Comparison of ENCODE assay signal across 8 cellular contexts in genomic region chr17:7841309-7841621, GRCh38. TPM values are rescaled to one million over a fixed set of nuclear protein-coding genes. Genes with fewer than 3 reads are reported as not detected.
DNase-seq lines count a peak whose midpoint lies in the region; ATAC-seq, FAIRE-seq and TF ChIP-seq lines count a peak whose summit lies in the region.

No MANE protein-coding gene starts in this region.

- H3K9ac ChIP-seq in Loucy (ENCODE audit: low read depth, low read length, poor library complexity, severe bottlenecking) (peak overlapping the region; percentile 77), astrocyte (ENCODE audit: low read length) (peak overlapping the region; percentile 100)

- peaks cover 7% of the 10 kb centered on the region; the same call in 1 of the 2 replicates for H3K36me3 ChIP-seq in Loucy (ENCODE audit: insufficient read depth, low read length)
- no peaks in the 10 kb centered on the region for H3K36me3 ChIP-seq in astrocyte (ENCODE audit: insufficient read depth, low read length)
- peaks cover 0 to 9% of the 10 kb centered on the region in 2 donors for H3K36me3 ChIP-seq in lung (ENCODE audit: control insufficient read depth in 2 of 2, insufficient read depth in 2 of 2, low read length in 2 of 2)
- H3K36me3 ChIP-seq in urinary bladder (ENCODE audit: insufficient read depth), result no peaks in the 10 kb centered on the region
- H3K36me3 ChIP-seq in aorta (ENCODE audit: control insufficient read depth in 1 of 2, insufficient read depth in 2 of 2, low read length in 1 of 2), result no peaks in the 10 kb centered on the region

- no peaks in the 10 kb centered on the region for H3K9me2 ChIP-seq in Loucy (replicated peaks; ENCODE audit: low read depth, low read length)

- H3K4me3 ChIP-seq in Loucy (ENCODE audit: low read length, poor library complexity, severe bottlenecking) (peak overlapping the region; percentile 88), astrocyte (ENCODE audit: insufficient read depth, low read depth, low read length) (peak overlapping the region; percentile 58), lung (peak overlapping the region; percentile 38), urinary bladder (ENCODE audit: low read depth, low read length) (peak overlapping the region; percentile 56), aorta (ENCODE audit: low read length in 2 of 2) (no peak overlapping the region)

- H3K9me3 Mint-ChIP-seq in astrocyte (ENCODE audit: unreplicated experiment), result no peaks in the 10 kb centered on the region

- H3F3A ChIP-seq in Loucy (ENCODE audit: low read depth), result 0 out of 2 replicates have a peak, but pooled peaks cover 3% of the 10 kb centered on the region

- peaks cover 4% of the 10 kb centered on the region for H3K36me3 Mint-ChIP-seq in astrocyte (ENCODE audit: low read depth, unreplicated experiment)

- peak overlapping the region; percentile 86 for H3K4me3 Mint-ChIP-seq in astrocyte (ENCODE audit: unreplicated experiment)

- H4K20me1 ChIP-seq in Loucy (ENCODE audit: insufficient read depth, low read length, poor library complexity, severe bottlenecking) (peaks cover 68% of the 10 kb centered on the region), astrocyte (ENCODE audit: insufficient read depth, low read length) (peaks cover 44% of the 10 kb centered on the region)

- intact Hi-C loops in aorta (cut with DNase I), result no loop called here

- peak; percentile 36 for DNase-seq in DMS114 treated with DMSO at 0.1 percent for 48 hours (lab: John Stamatoyannopoulos, UW; ENCODE audit: unreplicated experiment)
- no peak for DNase-seq in astrocyte (ENCODE audit: low read depth)
- no peak for DNase-seq in lung (ENCODE audit: low spot score)
- no peak for DNase-seq in aorta
- no peak for DNase-seq in NK-92 (lab: John Stamatoyannopoulos, UW; ENCODE audit: unreplicated experiment)

- H3K4me1 ChIP-seq in Loucy (ENCODE audit: insufficient read depth, low read length, poor library complexity, severe bottlenecking) (peaks cover 45% of the 10 kb centered on the region), astrocyte (ENCODE audit: insufficient read depth, low read length) (peaks cover 58% of the 10 kb centered on the region), lung (ENCODE audit: control insufficient read depth in 2 of 2, insufficient read depth in 2 of 2, low read length in 2 of 2) (peaks cover 7 to 18% of the 10 kb centered on the region in 2 donors), urinary bladder (ENCODE audit: insufficient read depth) (peaks cover 4% of the 10 kb centered on the region), aorta (ENCODE audit: control insufficient read depth in 1 of 2, insufficient read depth in 2 of 2, low read length in 2 of 2) (no peaks in the 10 kb centered on the region)

- no peak overlapping the region for H2AFZ ChIP-seq in Loucy (ENCODE audit: low read length)
- peak overlapping the region; percentile 25 for H2AFZ ChIP-seq in astrocyte (ENCODE audit: low read depth, low read length)

- H3K27me3 ChIP-seq in Loucy (ENCODE audit: insufficient read depth, low read length, poor library complexity, severe bottlenecking), result no peaks in the 10 kb centered on the region
- no peaks in the 10 kb centered on the region for H3K27me3 ChIP-seq in astrocyte (ENCODE audit: insufficient read depth, low read length)
- no peaks in the 10 kb centered on the region for H3K27me3 ChIP-seq in lung (ENCODE audit: control insufficient read depth, insufficient read depth)
- no peaks in the 10 kb centered on the region for H3K27me3 ChIP-seq in aorta (ENCODE audit: control insufficient read depth in 1 of 2, insufficient read depth in 2 of 2, low read length in 1 of 2)

- H3K27me3 Mint-ChIP-seq in astrocyte (ENCODE audit: low read depth, unreplicated experiment), result no peaks in the 10 kb centered on the region

- 14 to 21% methylated on average over 14 of the region's 14 CpGs for WGBS in lung, 2 donors
- 12% methylated on average over 14 of the region's 14 CpGs for whole genome bisulfite sequencing in urinary bladder
- 7% methylated on average over 14 of the region's 14 CpGs for WGBS in aorta, 2 donors

- peak overlapping the region; percentile 100 for H3K27ac Mint-ChIP-seq in astrocyte (ENCODE audit: unreplicated experiment)

- ATAC-seq in lung (ENCODE audit: insufficient read depth, low FRiP score) (no peak), aorta (ENCODE audit: low FRiP score) (no peak), GM21381 (IDR thresholded peaks at IDR 0.05; ENCODE audit: unreplicated experiment) (no peak)

- H3K9me3 ChIP-seq in Loucy (ENCODE audit: insufficient read depth, low read depth, low read length) (no peaks in the 10 kb centered on the region), astrocyte (ENCODE audit: insufficient read depth, low read depth, low read length) (no peaks in the 10 kb centered on the region), lung (ENCODE audit: control insufficient read depth in 2 of 2, insufficient read depth in 1 of 2, low read length in 1 of 2) (no peaks in the 10 kb centered on the region), aorta (ENCODE audit: control insufficient read depth, low read length) (no peaks in the 10 kb centered on the region)

- TF ChIP-seq CTCF in Loucy (conservative IDR thresholded peaks at IDR 0.05; ENCODE audit: low read length), result no peak
- TF ChIP-seq CTCF in astrocyte (IDR thresholded peaks at IDR 0.05; ENCODE audit: insufficient read depth, low read depth, low read length), result no peak
- TF ChIP-seq CTCF in lung (IDR thresholded peaks at IDR 0.05; ENCODE audit: control extremely low read depth, extremely low read depth), result no peak

- H3K4me2 ChIP-seq in Loucy (ENCODE audit: low read depth, low read length, poor library complexity, severe bottlenecking), result peak overlapping the region; percentile 98
- H3K4me2 ChIP-seq in astrocyte (ENCODE audit: low read length), result peak overlapping the region; percentile 99

- H3K4me1 Mint-ChIP-seq in astrocyte (ENCODE audit: low read depth, unreplicated experiment), result peaks cover 42% of the 10 kb centered on the region

- peak; percentile 58 for FAIRE-seq in astrocyte (lab: Jason Lieb, UNC)

- H3K79me2 ChIP-seq in Loucy (ENCODE audit: insufficient read depth, low read length), result peaks cover 81% of the 10 kb centered on the region; the same call in 1 of the 2 replicates
- peaks cover 51% of the 10 kb centered on the region for H3K79me2 ChIP-seq in astrocyte (ENCODE audit: insufficient read depth, low read length)

- H3K27ac ChIP-seq in astrocyte (ENCODE audit: low read depth, low read length) (peak overlapping the region; percentile 100), lung (ENCODE audit: low read depth in 1 of 2, low read length in 1 of 2) (peak overlapping the region; percentile 79 to 100), urinary bladder (ENCODE audit: low read depth) (peak overlapping the region; percentile 31), aorta (ENCODE audit: low read depth in 1 of 2, low read length in 2 of 2) (peak overlapping the region in 1 of 2 donors; percentile 91)

RNA-seq across cellular contexts. Expression of gene KDM6B, which starts 7.2 kb away (rescaled TPM):
- total RNA-seq in astrocyte (50.4 and 54.1 TPM in 2 replicates), lung (10 to 100 TPM; 21.0 to 52.9 TPM), urinary bladder (7.9 TPM), aorta (10 to 100 TPM; 28.2 to 44.8 TPM)
- polyA plus RNA-seq in lung (10 to 100 TPM; 30.2 to 38.9 TPM), urinary bladder (17.3 TPM), aorta (1 to 10 TPM; 3.1 to 6.9 TPM)

RNA-seq across cellular contexts. Expression of gene TMEM88, which starts 13.6 kb away (rescaled TPM):
- total RNA-seq in astrocyte (25.3 and 33.7 TPM in 2 replicates), lung (10 to 100 TPM in 1 of 2 donors, 1 to 10 TPM in 1; 6.3 to 11.2 TPM), urinary bladder (8.1 TPM), aorta (10 to 100 TPM; 16.0 to 28.6 TPM)
- polyA plus RNA-seq in lung (10 to 100 TPM; 11.5 to 19.6 TPM), urinary bladder (37.0 TPM), aorta (1 to 10 TPM in 1 of 2 donors, not detected in 1; 4.5 TPM)

RNA-seq across cellular contexts. Expression of gene NAA38, which starts 16.1 kb away (rescaled TPM):
- total RNA-seq in astrocyte (56.2 and 60.2 TPM in 2 replicates), lung (10 to 100 TPM; 58.2 to 85.3 TPM), urinary bladder (44.4 TPM), aorta (10 to 100 TPM; 44.1 to 47.4 TPM)
- polyA plus RNA-seq in lung (100 to 1,000 TPM; 120 to 239 TPM), urinary bladder (110 TPM), aorta (100 to 1,000 TPM; 111 to 143 TPM)

RNA-seq across cellular contexts. Expression of gene CYB5D1, which starts 16.5 kb away (rescaled TPM):
- total RNA-seq in astrocyte, result 19.5 and 21.1 TPM in 2 replicates
- 10 to 100 TPM; 17.9 to 21.6 TPM for total RNA-seq in lung
- polyA plus RNA-seq in lung, result 10 to 100 TPM in 1 of 2 donors, 1 to 10 TPM in 1; 5.5 to 10.1 TPM
- 6.9 TPM for total RNA-seq in urinary bladder
- polyA plus RNA-seq in urinary bladder, result 12.5 TPM
- 10 to 100 TPM; 10.5 to 12.5 TPM for total RNA-seq in aorta
- polyA plus RNA-seq in aorta, result 1 to 10 TPM; 6.1 to 8.2 TPM

RNA-seq across cellular contexts. Expression of gene CHD3, which starts 47.3 kb away (rescaled TPM):
- total RNA-seq in astrocyte, result 109 and 111 TPM in 2 replicates
- total RNA-seq in lung, result 100 to 1,000 TPM in 1 of 2 donors, 10 to 100 TPM in 1; 83.0 to 112 TPM
- polyA plus RNA-seq in lung, result 10 to 100 TPM; 60.9 to 69.9 TPM
- 84.8 TPM for total RNA-seq in urinary bladder
- polyA plus RNA-seq in urinary bladder, result 109 TPM
- 100 to 1,000 TPM in 1 of 2 donors, 10 to 100 TPM in 1; 73.1 to 125 TPM for total RNA-seq in aorta
- 100 to 1,000 TPM in 1 of 2 donors, 10 to 100 TPM in 1; 88.8 to 119 TPM for polyA plus RNA-seq in aorta

Comparison
In these comparisons a context has a peak if more than half of its experiments do, and no peak if none do; other contexts are left out.
1. H3K4me3 ChIP-seq: peak in Loucy (single experiment), astrocyte (single experiment), lung (single experiment) and urinary bladder (single experiment); none in aorta (0 of 2).